In genomic region chr1:37989381-37989930, GRCh38 we compare ENCODE assay signal across 8 cellular contexts. TPM values are rescaled to one million over a fixed set of nuclear protein-coding genes. Genes with fewer than 3 reads are reported as not detected.
DNase-seq lines count a peak whose midpoint lies in the region; ATAC-seq and TF ChIP-seq lines count a peak whose summit lies in the region.

No MANE protein-coding gene starts in this region.

- H3K27me3 Mint-ChIP-seq in activated CD4-positive, alpha-beta memory T cell treated with anti-CD3 and anti-CD28 coated beads for 36 hours: no peaks in the 10 kb centered on the region
- H3K27me3 Mint-ChIP-seq in natural killer cell (ENCODE audit: low read depth in 2 of 2): no peaks in the 10 kb centered on the region

- peak overlapping the region; percentile 98 for H3K4me3 Mint-ChIP-seq in activated CD4-positive, alpha-beta memory T cell treated with anti-CD3 and anti-CD28 coated beads for 36 hours
- peak overlapping the region; percentile 99 for H3K4me3 Mint-ChIP-seq in natural killer cell

- intact Hi-C loops in activated CD4-positive, alpha-beta memory T cell treated with anti-CD3 and anti-CD28 coated beads for 36 hours (cut with micrococcal nuclease): no loop called here
- intact Hi-C loops in natural killer cell (cut with micrococcal nuclease): no loop called here

- POLR2A ChIA-PET in activated CD4-positive, alpha-beta memory T cell treated with anti-CD3 and anti-CD28 coated beads for 36 hours (lab: Charles Lee): interaction anchor here (0.8 to 1.8 kb wide), 7 partner anchors 12 to 181 kb away, joined by 3 to 10 read pairs (median 4); partner anchors contain the start of genes MTF1, UTP11 and YRDC
- POLR2A ChIA-PET in HEK293T (lab: Yijun Ruan, JAX): interaction anchor here (1.0 to 2.8 kb wide), 6 partner anchors 11 to 75 kb away, joined by 3 to 21 read pairs (median 7); partner anchors contain the start of gene UTP11

- peaks cover 22% of the 10 kb centered on the region for H3K36me3 Mint-ChIP-seq in activated CD4-positive, alpha-beta memory T cell treated with anti-CD3 and anti-CD28 coated beads for 36 hours
- peaks cover 12% of the 10 kb centered on the region for H3K36me3 Mint-ChIP-seq in natural killer cell

- H3K4me1 Mint-ChIP-seq in activated CD4-positive, alpha-beta memory T cell treated with anti-CD3 and anti-CD28 coated beads for 36 hours (ENCODE audit: low read depth): peaks cover 20% of the 10 kb centered on the region
- peaks cover 22 to 44% of the 10 kb centered on the region in 2 donors for H3K4me1 Mint-ChIP-seq in natural killer cell

- CTCF ChIA-PET in activated CD4-positive, alpha-beta memory T cell treated with anti-CD3 and anti-CD28 coated beads for 36 hours (lab: Charles Lee): interaction anchor here (0.8 to 3.3 kb wide), 12 partner anchors 11 to 846 kb away, joined by 3 to 28 read pairs (median 9); partner anchors contain the start of genes C1orf122, MTF1, UTP11 and YRDC
- CTCF ChIA-PET in HEK293T (lab: Yijun Ruan, JAX): interaction anchor here (1.1 kb wide), 1 partner anchor 30 kb away, joined by 3 read pairs; no protein-coding TSS in a partner anchor

- ATAC-seq in GM21529 (IDR thresholded peaks at IDR 0.05; ENCODE audit: unreplicated experiment): peak; percentile 23
- peak; percentile 26 to 48 (median 48) for ATAC-seq in natural killer cell

- no peak for TF ChIP-seq CTCF in natural killer cell (IDR thresholded peaks at IDR 0.05)

- no peak for TF ChIP-seq POLR2A in erythroblast (IDR thresholded peaks at IDR 0.05; ENCODE audit: low read length)

- no peaks in the 10 kb centered on the region for H3K9me3 ChIP-seq in KOPT-K1 (ENCODE audit: insufficient read depth, low read length, poor library complexity, severe bottlenecking)

- H3K27ac Mint-ChIP-seq in activated CD4-positive, alpha-beta memory T cell treated with anti-CD3 and anti-CD28 coated beads for 36 hours: peak overlapping the region; percentile 94
- peak overlapping the region; percentile 93 to 96 for H3K27ac Mint-ChIP-seq in natural killer cell

- peaks cover 40% of the 10 kb centered on the region for H3K36me3 ChIP-seq in KOPT-K1 (ENCODE audit: insufficient read depth, low read length)

- peak overlapping the region; percentile 72 for H3K27ac ChIP-seq in KOPT-K1 (ENCODE audit: low read depth, low read length, poor library complexity, severe bottlenecking)

- H3K9me3 Mint-ChIP-seq in activated CD4-positive, alpha-beta memory T cell treated with anti-CD3 and anti-CD28 coated beads for 36 hours: no peaks in the 10 kb centered on the region
- H3K9me3 Mint-ChIP-seq in natural killer cell: no peaks in the 10 kb centered on the region

- DNase-seq in ELR (ENCODE audit: low read depth): peak; percentile 69
- peak; percentile 54 for DNase-seq in activated CD4-positive, alpha-beta memory T cell treated with anti-CD3 and anti-CD28 coated beads for 36 hours
- DNase-seq in erythroblast (lab: John Stamatoyannopoulos, UW): peak; percentile 73 to 79
- DNase-seq in natural killer cell: peak; percentile 44
- DNase-seq in HEK293T (ENCODE audit: extremely low spot score): no peak
- DNase-seq in DMS 273 treated with DMSO at 0.1 percent for 48 hours (lab: John Stamatoyannopoulos, UW): no peak

TF ChIP-seq in HEK293T, 16 proteins besides CTCF, POLR2A, EP300 and RAD21:
- TF ChIP-seq ARNT (IDR thresholded peaks at IDR 0.05) (no peak), SUZ12 (IDR thresholded peaks at IDR 0.05) (no peak), CTBP1 (IDR thresholded peaks at IDR 0.05; ENCODE audit: borderline replicate concordance) (no peak), PKNOX1 (IDR thresholded peaks at IDR 0.05) (no peak), HDGF (IDR thresholded peaks at IDR 0.05; ENCODE audit: borderline replicate concordance) (no peak), FOXK2 (IDR thresholded peaks at IDR 0.05) (no peak), LEF1 (IDR thresholded peaks at IDR 0.05; ENCODE audit: borderline replicate concordance) (no peak), SP1 (IDR thresholded peaks at IDR 0.05) (no peak), ZNF384 (IDR thresholded peaks at IDR 0.05) (no peak), L3MBTL2 (conservative IDR thresholded peaks at IDR 0.05) (no peak), TARDBP (IDR thresholded peaks at IDR 0.05) (no peak), FOXM1 (IDR thresholded peaks at IDR 0.05; ENCODE audit: borderline replicate concordance) (no peak), ELF4 (IDR thresholded peaks at IDR 0.05) (no peak), NFRKB (IDR thresholded peaks at IDR 0.05) (no peak)

RNA-seq across cellular contexts. Expression of gene SF3A3, which starts 0.4 kb away (rescaled TPM):
- total RNA-seq in activated CD4-positive, alpha-beta memory T cell treated with anti-CD3 and anti-CD28 coated beads for 36 hours: 10 to 100 TPM; 93.5 to 94.4 TPM
- total RNA-seq in natural killer cell: 10 to 100 TPM; 48.7 to 75.8 (median 71.1) TPM

RNA-seq across cellular contexts. Expression of gene FHL3, which starts 15.9 kb away (rescaled TPM):
- 10 to 100 TPM; 14.4 to 14.7 TPM for total RNA-seq in activated CD4-positive, alpha-beta memory T cell treated with anti-CD3 and anti-CD28 coated beads for 36 hours
- total RNA-seq in natural killer cell: 10 to 100 TPM; 49.3 to 82.6 (median 53.6) TPM

RNA-seq across cellular contexts. Expression of gene UTP11, which starts 23.1 kb away (rescaled TPM):
- 10 to 100 TPM; 51.2 to 52.3 TPM for total RNA-seq in activated CD4-positive, alpha-beta memory T cell treated with anti-CD3 and anti-CD28 coated beads for 36 hours
- total RNA-seq in natural killer cell: 10 to 100 TPM; 13.4 to 20.7 (median 19.2) TPM

RNA-seq across cellular contexts. Expression of gene INPP5B, which starts 42.6 kb away (rescaled TPM):
- total RNA-seq in activated CD4-positive, alpha-beta memory T cell treated with anti-CD3 and anti-CD28 coated beads for 36 hours: 10 to 100 TPM; 24.3 to 24.4 TPM
- total RNA-seq in natural killer cell: 10 to 100 TPM; 34.0 to 66.2 (median 54.7) TPM

RNA-seq across cellular contexts. Expression of gene POU3F1, which starts 57.1 kb away (rescaled TPM):
- under 1 TPM; 0.26 to 0.36 TPM for total RNA-seq in activated CD4-positive, alpha-beta memory T cell treated with anti-CD3 and anti-CD28 coated beads for 36 hours
- under 1 TPM in 2 of 3 donors, not detected in 1; 0.12 to 0.15 TPM for total RNA-seq in natural killer cell

Comparison
In these comparisons a context has a peak if more than half of its experiments do, and no peak if none do; other contexts are left out.
1. DNase-seq: peak in ELR (single experiment), activated CD4-positive, alpha-beta memory T cell treated with anti-CD3 and anti-CD28 coated beads for 36 hours (single experiment), erythroblast (2 of 2) and natural killer cell (single experiment); none in HEK293T (single experiment) and DMS 273 treated with DMSO at 0.1 percent for 48 hours (single experiment).